In the genomic region with DNA sequence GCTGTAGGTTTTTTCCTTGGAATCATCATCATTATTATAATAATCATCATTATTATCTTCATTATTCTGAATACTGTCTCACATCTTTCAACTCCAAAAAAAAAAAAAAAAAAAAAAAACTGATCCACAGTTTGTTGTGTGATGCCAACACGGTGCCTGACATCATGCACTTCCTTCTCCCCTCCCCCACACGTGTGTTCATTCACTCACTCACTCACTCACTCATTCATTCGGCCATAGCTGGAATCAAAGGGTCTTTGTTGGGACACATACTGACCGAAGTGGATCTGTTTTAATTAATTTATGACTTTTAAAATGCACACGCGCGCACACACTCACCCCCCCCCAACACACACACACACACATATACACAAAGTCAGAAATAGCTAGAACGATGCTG, we compare ENCODE assay signal across 15 cellular contexts.
DNase-seq lines count a peak whose midpoint lies in the region; ATAC-seq and TF ChIP-seq lines count a peak whose summit lies in the region.
"Had no signal": no experiment of that assay in that cellular context is flagged by ENCODE, and none has a peak within 500 bp of the region (broad histone marks: within the 10 kb centered on the region; RNA-seq: fewer than 3 reads in every experiment).

No MANE protein-coding gene starts in this region.

- peaks cover 4% of the 10 kb centered on the region for H3K9me3 Mint-ChIP-seq in progenitor cell of endocrine pancreas (ENCODE audit: low read depth)

- no peak overlapping the region for H3K4me3 Mint-ChIP-seq in progenitor cell of endocrine pancreas (ENCODE audit: low read depth)
- H3K4me3 Mint-ChIP-seq: CD4-positive, CD25-positive, alpha-beta regulatory T cell had no signal

- no peak for ATAC-seq in GM21528 (IDR thresholded peaks at IDR 0.05; ENCODE audit: low FRiP score, unreplicated experiment)
- ATAC-seq: HCT116, HepG2 had no signal

- peak overlapping the region; percentile 25 for H3K27ac Mint-ChIP-seq in progenitor cell of endocrine pancreas

- peaks cover 9% of the 10 kb centered on the region for H3K4me1 Mint-ChIP-seq in progenitor cell of endocrine pancreas (ENCODE audit: low read depth)

- DNase-seq in DMS53 (lab: John Stamatoyannopoulos, UW) = peak; percentile 27
- DNase-seq in DMS53 treated with DMSO at 0.1 percent for 48 hours (lab: John Stamatoyannopoulos, UW; ENCODE audit: unreplicated experiment) = no peak
- DNase-seq in globus pallidus (ENCODE audit: low spot score) = peak; percentile 67
- DNase-seq in progenitor cell of endocrine pancreas (ENCODE audit: low spot score, unreplicated experiment) = no peak
- no peak for DNase-seq in epidermal melanocyte (ENCODE audit: insufficient read length, low spot score)
- DNase-seq in A172 (ENCODE audit: low spot score) = no peak
- no peak for DNase-seq in SIG-M5 treated with dmso at 0.1 percent for 504 hours (lab: John Stamatoyannopoulos, UW; ENCODE audit: unreplicated experiment)
- DNase-seq: AML-193; CD4-positive, CD25-positive, alpha-beta regulatory T cell; DMS 273 treated with DMSO at 0.1 percent for 48 hours; DND-41; GDM1 had no signal

- H3K36me3 Mint-ChIP-seq in progenitor cell of endocrine pancreas (ENCODE audit: insufficient read depth) = peaks cover 29% of the 10 kb centered on the region

- H3K27me3 Mint-ChIP-seq in progenitor cell of endocrine pancreas = no peaks in the 10 kb centered on the region
- H3K27me3 Mint-ChIP-seq: CD4-positive, CD25-positive, alpha-beta regulatory T cell had no signal

- TF ChIP-seq CTCF in progenitor cell of endocrine pancreas (IDR thresholded peaks at IDR 0.05; ENCODE audit: unreplicated experiment) = no peak

Comparison
In these comparisons a context has a peak if more than half of its experiments do, and no peak if none do; other contexts are left out.
1. DNase-seq: peak in DMS53 (single experiment) and globus pallidus (single experiment); none in DMS53 treated with DMSO at 0.1 percent for 48 hours (single experiment), progenitor cell of endocrine pancreas (single experiment), epidermal melanocyte (single experiment), A172 (single experiment) and SIG-M5 treated with dmso at 0.1 percent for 504 hours (single experiment).